In the genomic region with DNA sequence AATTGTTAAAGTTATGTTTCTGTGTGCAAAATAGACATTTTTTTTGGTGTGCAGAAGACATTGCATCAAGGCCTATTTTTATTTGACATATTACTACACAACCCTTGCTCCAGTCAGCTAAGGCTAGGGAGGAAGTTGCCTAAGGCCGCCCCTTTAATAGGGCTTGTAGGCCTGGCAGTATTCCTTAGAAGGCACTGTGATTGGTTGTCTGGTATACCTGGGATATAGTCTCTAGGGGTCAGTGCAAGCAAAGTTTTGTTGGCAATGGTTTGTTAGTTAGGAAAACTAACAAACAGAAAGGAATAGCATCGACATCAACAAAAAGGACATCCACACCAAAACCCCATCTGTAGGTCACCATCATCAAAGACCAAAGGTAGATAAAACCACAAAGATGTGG, we compare ENCODE assay signal across 1 cellular context.
TF ChIP-seq lines count a peak whose summit lies in the region.

No MANE protein-coding gene starts in this region.

TF ChIP-seq in HepG2, 621 proteins besides CTCF, POLR2A, EP300 and RAD21:
- no peak for TF ChIP-seq MAFG (CRISPR knock-in tag; IDR thresholded peaks at IDR 0.05)
- TF ChIP-seq STAG1 (CRISPR knock-in tag; IDR thresholded peaks at IDR 0.05) = peak; percentile 57
